19 cellular contexts compared by ENCODE assay signal in the genomic region with DNA sequence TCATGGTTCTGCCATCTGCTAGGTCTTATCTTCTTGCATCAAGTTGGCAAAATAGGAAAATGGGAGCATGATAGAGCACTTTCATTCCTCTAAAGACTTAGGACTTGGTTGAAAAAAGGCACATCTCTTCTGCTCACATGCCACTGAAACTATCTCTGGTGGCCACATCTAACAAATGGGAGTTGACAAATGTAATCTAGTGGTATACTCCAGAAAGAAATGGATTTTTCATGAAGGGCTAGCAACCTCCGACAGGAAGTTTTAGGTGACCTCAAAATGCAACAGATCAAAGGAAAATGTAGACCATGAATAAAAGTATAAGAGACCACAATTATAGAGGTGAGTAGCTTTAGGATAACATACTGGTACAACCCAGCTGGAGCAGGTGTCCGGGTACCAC.
DNase-seq lines count a peak whose midpoint lies in the region; ATAC-seq and TF ChIP-seq lines count a peak whose summit lies in the region.
"Had no signal": no experiment of that assay in that cellular context is flagged by ENCODE, and none has a peak within 500 bp of the region (broad histone marks: within the 10 kb centered on the region; RNA-seq: fewer than 3 reads in every experiment).

No MANE protein-coding gene starts in this region.

- TF ChIP-seq CTCF in DND-41 (IDR thresholded peaks at IDR 0.05; ENCODE audit: borderline replicate concordance, extremely low read depth, low read length, poor library complexity, severe bottlenecking) = no peak

- no peaks in the 10 kb centered on the region for H3K36me3 ChIP-seq in DND-41 (ENCODE audit: insufficient read depth, low read length)
- H3K36me3 ChIP-seq: BE2C, HAP-1 had no signal

- peaks cover 24% of the 10 kb centered on the region for H3K36me3 Mint-ChIP-seq in memory B cell
- H3K36me3 Mint-ChIP-seq: CD4-positive, CD25-positive, alpha-beta regulatory T cell; CD8-positive, alpha-beta memory T cell had no signal

- H3K4me1 Mint-ChIP-seq in memory B cell = peaks cover 20% of the 10 kb centered on the region
- H3K4me1 Mint-ChIP-seq: CD4-positive, CD25-positive, alpha-beta regulatory T cell had no signal

- peaks cover 3% of the 10 kb centered on the region; the same call in 1 of the 2 replicates for H3K4me1 ChIP-seq in DND-41 (ENCODE audit: insufficient read depth, low read length)
- H3K4me1 ChIP-seq: BE2C, HAP-1 had no signal

- no peaks in the 10 kb centered on the region for H4K20me1 ChIP-seq in DND-41 (ENCODE audit: insufficient read depth, low read length)

- no peaks in the 10 kb centered on the region for H3K79me2 ChIP-seq in DND-41 (ENCODE audit: insufficient read depth, low read length)

- no peaks in the 10 kb centered on the region for H3K27me3 Mint-ChIP-seq in memory B cell
- H3K27me3 Mint-ChIP-seq: CD4-positive, CD25-positive, alpha-beta regulatory T cell had no signal

- no peaks in the 10 kb centered on the region for H3K9me3 Mint-ChIP-seq in memory B cell
- H3K9me3 Mint-ChIP-seq: CD8-positive, alpha-beta memory T cell had no signal

- no peak overlapping the region for H3K4me3 ChIP-seq in DND-41 (ENCODE audit: low read depth in 1 of 2, low read length in 2 of 2)
- H3K4me3 ChIP-seq in Jurkat, Clone E6-1 (ENCODE audit: low read length) = no peak overlapping the region
- H3K4me3 ChIP-seq: GM23248, HAP-1, K562 had no signal

- H2AFZ ChIP-seq in DND-41 (ENCODE audit: low read depth, low read length) = no peak overlapping the region
- H2AFZ ChIP-seq: GM23248 had no signal

- ATAC-seq in DND-41 (ENCODE audit: insufficient read depth, low read depth) (peak; percentile 64; the same call in 2 of the 3 replicates), memory B cell (ENCODE audit: low read depth) (no peak), GM18519 (IDR thresholded peaks at IDR 0.05; ENCODE audit: low FRiP score, unreplicated experiment) (no peak), GM21619 (IDR thresholded peaks at IDR 0.05; ENCODE audit: unreplicated experiment) (no peak)
- ATAC-seq: K562 had no signal

- no peak overlapping the region for H3K27ac ChIP-seq in DND-41 (ENCODE audit: low read length)
- H3K27ac ChIP-seq: GM23248, HL-60 had no signal

- H3K4me3 Mint-ChIP-seq in memory B cell = no peak overlapping the region
- H3K4me3 Mint-ChIP-seq: CD4-positive, CD25-positive, alpha-beta regulatory T cell; CD8-positive, alpha-beta memory T cell had no signal

- H3K4me2 ChIP-seq in DND-41 (ENCODE audit: insufficient read depth, low read length) = no peak overlapping the region

- H3K9me3 ChIP-seq in DND-41 (ENCODE audit: insufficient read depth, low read length, severe bottlenecking) = no peaks in the 10 kb centered on the region
- H3K9me3 ChIP-seq: BE2C, HAP-1 had no signal

- no peak overlapping the region for H3K9ac ChIP-seq in DND-41 (ENCODE audit: low read depth, low read length)
- H3K9ac ChIP-seq: GM23248 had no signal

- no peak for DNase-seq in DND-41
- peak; percentile 26 for DNase-seq in Jurkat, Clone E6-1 (ENCODE audit: low read depth, low spot score)
- peak; percentile 76 for DNase-seq in SW480 (ENCODE audit: low spot score)
- no peak for DNase-seq in memory B cell (ENCODE audit: low spot score in 2 of 2)
- DNase-seq in T1000 (lab: John Stamatoyannopoulos, UW) = no peak
- DNase-seq: ACHN; BE2C; C1 segment of cervical spinal cord; CD4-positive, CD25-positive, alpha-beta regulatory T cell; CD8-positive, alpha-beta memory T cell; COR-L47; DMS 273 treated with DMSO at 0.1 percent for 48 hours; DMS53; GM23248 had no signal

- peak overlapping the region; percentile 1 for H3K27ac Mint-ChIP-seq in memory B cell
- H3K27ac Mint-ChIP-seq: CD4-positive, CD25-positive, alpha-beta regulatory T cell; CD8-positive, alpha-beta memory T cell had no signal

- H3K27me3 ChIP-seq in DND-41 (ENCODE audit: insufficient read depth, low read length, poor library complexity) = no peaks in the 10 kb centered on the region
- H3K27me3 ChIP-seq: BE2C had no signal

Comparison
In these comparisons a context has a peak if more than half of its experiments do, and no peak if none do; other contexts are left out.
1. DNase-seq: peak in Jurkat, Clone E6-1 (single experiment) and SW480 (single experiment); none in DND-41 (single experiment), memory B cell (0 of 2) and T1000 (single experiment).